Comparison of ENCODE assay signal across 19 cellular contexts in genomic region chr1:3930696-3931309, GRCh38.
"Had no signal": no experiment of that assay in that cellular context is flagged by ENCODE, and none has a peak within 500 bp of the region (broad histone marks: within the 10 kb centered on the region; RNA-seq: fewer than 3 reads in every experiment).

No MANE protein-coding gene starts in this region.

- H3K27me3 ChIP-seq: brain microvascular endothelial cell, right atrium auricular region, uterus had no signal

- DNase-seq: activated CD4-positive, alpha-beta T cell treated with anti-CD3 and anti-CD28 coated beads, Interleukin-2, amount 10 ng/mL, durations not matched to agents 24 days and 14 days; activated gamma-delta T cell; activated T-cell treated with anti-CD3 and anti-CD28 coated beads, Interleukin-2, amount 50 U/mL, for 72 hours; anterior cingulate cortex; brain microvascular endothelial cell; central memory CD4-positive, alpha-beta T cell; cortex of kidney; effector CD8-positive, alpha-beta T cell; esophagus squamous epithelium; nephron progenitor cell; SK-N-SH; stimulated activated CD4-positive, alpha-beta T cell treated with anti-CD3 and anti-CD28 coated beads, Interleukin-2, amount 100 ng/mL, for 24 hours; stimulated activated naive CD4-positive, alpha-beta T cell treated with Interleukin-2 at 50 U/mL for 16 hours; T-cell; tibial artery; uterus had no signal

- H3K4me1 Mint-ChIP-seq: activated CD4-positive, alpha-beta T cell treated with anti-CD3 and anti-CD28 coated beads, Interleukin-2, amount 10 ng/mL, durations not matched to agents 24 days and 14 days had no signal

- H3K36me3 ChIP-seq: brain microvascular endothelial cell, esophagus squamous epithelium, prostate gland, right atrium auricular region, tibial artery, uterus had no signal

- H3K9me3 ChIP-seq: esophagus squamous epithelium, prostate gland, right atrium auricular region, SK-N-SH, tibial artery, uterus had no signal

- H3K27ac Mint-ChIP-seq: activated CD4-positive, alpha-beta T cell treated with anti-CD3 and anti-CD28 coated beads, Interleukin-2, amount 10 ng/mL, durations not matched to agents 24 days and 14 days; activated T-cell treated with anti-CD3 and anti-CD28 coated beads, Interleukin-2, amount 50 U/mL, for 72 hours; nephron progenitor cell had no signal

- H3K9ac ChIP-seq: SK-N-SH had no signal

- ATAC-seq: activated T-cell treated with anti-CD3 and anti-CD28 coated beads, Interleukin-2, amount 50 U/mL, for 72 hours; T-cell had no signal

- FAIRE-seq: endothelial cell of umbilical vein had no signal

- H3K27ac ChIP-seq: brain microvascular endothelial cell, esophagus squamous epithelium, prostate gland, right atrium auricular region, tibial artery, uterus had no signal

- H3K36me3 Mint-ChIP-seq: T-cell had no signal

- H3K4me2 ChIP-seq: SK-N-SH had no signal

- H3K4me1 ChIP-seq: esophagus squamous epithelium, prostate gland, right atrium auricular region, tibial artery, uterus had no signal

- H3K27me3 Mint-ChIP-seq: activated CD4-positive, alpha-beta T cell treated with anti-CD3 and anti-CD28 coated beads, Interleukin-2, amount 10 ng/mL, durations not matched to agents 24 days and 14 days had no signal

- H3K4me3 Mint-ChIP-seq: activated CD4-positive, alpha-beta T cell treated with anti-CD3 and anti-CD28 coated beads, Interleukin-2, amount 10 ng/mL, durations not matched to agents 24 days and 14 days; activated T-cell treated with anti-CD3 and anti-CD28 coated beads, Interleukin-2, amount 50 U/mL, for 72 hours; nephron progenitor cell; T-cell had no signal

- H3K4me3 ChIP-seq: esophagus squamous epithelium, prostate gland, right atrium auricular region, tibial artery, uterus had no signal
